Comparison of ENCODE assay signal across 7 cellular contexts in genomic region chr17:30235386-30236296, GRCh38. TPM values are rescaled to one million over a fixed set of nuclear protein-coding genes. Genes with fewer than 3 reads are reported as not detected.
A peak's percentile ranks its signal among the peaks of the same experiment; 100 is the strongest.
DNase-seq lines count a peak whose midpoint lies in the region; ATAC-seq and TF ChIP-seq lines count a peak whose summit lies in the region.

Gene SLC6A4 (minus strand): TSS chr17:30235697. CDS start chr17:30221958, 13,739 bp downstream.

- DNase-seq in SJCRH30 = peak in 1 of 2 experiments; percentile 22
- peak; percentile 22 for DNase-seq in fibroblast of villous mesenchyme (ENCODE audit: low read depth)
- peak; percentile 76 for DNase-seq in posterior vena cava (ENCODE audit: low spot score)
- no peak for DNase-seq in kidney tubule cell (ENCODE audit: low spot score)
- no peak for DNase-seq in stimulated activated CD4-positive, alpha-beta T cell treated with anti-CD3 and anti-CD28 coated beads, Interleukin-4, amount 100 ng/mL, for 1 hour
- no peak for DNase-seq in OCI-LY7 (ENCODE audit: low spot score)

- no TSS peak for BruUV-seq in OCI-LY7 (replicated peaks; lab: Mats Ljungman, UMichigan)

- ATAC-seq in GM18498 (IDR thresholded peaks at IDR 0.05; ENCODE audit: unreplicated experiment) = peak; percentile 15

- POLR2A ChIA-PET in OCI-LY7 (lab: Charles Lee) = interaction anchor here (1.2 kb wide), 1 partner anchor 11 kb away, joined by 3 read pairs; no protein-coding TSS in a partner anchor

- CTCF ChIA-PET in OCI-LY7 (lab: Charles Lee; ENCODE audit: unreplicated experiment) = interaction anchor here (0.6 kb wide), 1 partner anchor 604 kb away, joined by 4 read pairs; no protein-coding TSS in a partner anchor

- TF ChIP-seq CTCF in fibroblast of villous mesenchyme (IDR thresholded peaks at IDR 0.05; ENCODE audit: insufficient read depth, low read depth, low read length) (no peak), OCI-LY7 (conservative IDR thresholded peaks at IDR 0.05; ENCODE audit: low read length) (no peak)

- no peak within 1 kb of the TSS for H2AFZ ChIP-seq in OCI-LY7 (ENCODE audit: low read length)

- H4K20me1 ChIP-seq in OCI-LY7 (ENCODE audit: insufficient read depth, low read length) = no peaks in the 10 kb centered on the region

- H3K27ac ChIP-seq in SJCRH30 = no peak within 1 kb of the TSS
- no peak within 1 kb of the TSS for H3K27ac ChIP-seq in OCI-LY7 (ENCODE audit: low read depth, low read length, poor library complexity, severe bottlenecking)

- H3K4me2 ChIP-seq in OCI-LY7 (ENCODE audit: low read length) = no peak within 1 kb of the TSS

- intact Hi-C loops in posterior vena cava (cut with DNase I) (no loop called here), OCI-LY7 (cut with micrococcal nuclease; ENCODE audit: unreplicated experiment) (loop anchor here (10.0 kb wide), 1 partner anchor 131 kb away; no protein-coding TSS in a partner anchor)

- H3K4me3 ChIP-seq in SJCRH30 (peak within 1 kb of the TSS; percentile 41), fibroblast of villous mesenchyme (ENCODE audit: low read depth, low read length) (peak within 1 kb of the TSS; percentile 50), OCI-LY7 (ENCODE audit: low read depth, low read length, poor library complexity, severe bottlenecking) (no peak within 1 kb of the TSS)

- H3K36me3 ChIP-seq in SJCRH30 (no peaks in the 10 kb centered on the region), OCI-LY7 (ENCODE audit: insufficient read depth, low read length) (no peaks in the 10 kb centered on the region)

- H3K9me3 ChIP-seq in SJCRH30 (replicated peaks) (no peaks in the 10 kb centered on the region), OCI-LY7 (ENCODE audit: low read length) (no peaks in the 10 kb centered on the region)

- peaks cover 2% of the 10 kb centered on the region; the same call in 1 of the 2 replicates for H3K4me1 ChIP-seq in SJCRH30
- no peaks in the 10 kb centered on the region for H3K4me1 ChIP-seq in OCI-LY7 (ENCODE audit: insufficient read depth, low read length, poor library complexity, severe bottlenecking)

- no peaks in the 10 kb centered on the region for H3K79me2 ChIP-seq in OCI-LY7 (ENCODE audit: insufficient read depth, low read depth, low read length)

- peaks cover 27% of the 10 kb centered on the region for H3K27me3 ChIP-seq in SJCRH30

- no peaks in the 10 kb centered on the region for H3K9me2 ChIP-seq in OCI-LY7 (ENCODE audit: insufficient read depth, low read length)

RNA-seq across cellular contexts. Expression of gene SLC6A4, which starts in this region (rescaled TPM):
- total RNA-seq in SJCRH30 (2014; rRNA removed; shearing (Covaris generic)) = 0.16 TPM in 1 of 2 replicates, not detected in the other
- not detected in 2 replicates for total RNA-seq in fibroblast of villous mesenchyme
- total RNA-seq in posterior vena cava = under 1 TPM in 1 of 2 donors, not detected in 1; 0.28 TPM
- total RNA-seq in OCI-LY7 (2014; rRNA removed; shearing (Covaris generic)) = 0.09 and 0.10 TPM in 2 replicates
- not detected in 2 replicates for total RNA-seq in OCI-LY7 (2022)

Comparison
In these comparisons a context has a peak if more than half of its experiments do, and no peak if none do; other contexts are left out.
1. Peak in DNase-seq and H3K4me3 ChIP-seq in fibroblast of villous mesenchyme; RNA of the gene not detected or under 1 TPM.
2. Peak in DNase-seq in posterior vena cava; RNA of the gene not detected or under 1 TPM.